14 cellular contexts compared by ENCODE assay signal in genomic region chr15:40070608-40071218, GRCh38. TPM values are rescaled to one million over a fixed set of nuclear protein-coding genes. Genes with fewer than 3 reads are reported as not detected.
DNase-seq lines count a peak whose midpoint lies in the region; ATAC-seq and TF ChIP-seq lines count a peak whose summit lies in the region.
"Had no signal": no experiment of that assay in that cellular context is flagged by ENCODE, and none has a peak within 500 bp of the region (broad histone marks: within the 10 kb centered on the region; RNA-seq: fewer than 3 reads in every experiment).

No MANE protein-coding gene starts in this region.

- H3K4me3 Mint-ChIP-seq in IgD-negative memory B cell: no peak overlapping the region
- no peak overlapping the region for H3K4me3 Mint-ChIP-seq in T-helper 2 cell treated with Interferon-gamma antibody and Interleukin-4, amounts not matched to agents 5 μg/mL and 100 μg/mL, for 36 hours

- intact Hi-C loops in tibial artery (cut with DNase I; ENCODE audit: low total_unique reads) (no loop called here), left lung (cut with DNase I) (no loop called here)

- H3K27ac ChIP-seq in SU-DHL-6 (ENCODE audit: low read depth, low read length): peak overlapping the region; percentile 93
- no peak overlapping the region for H3K27ac ChIP-seq in mesenchymal stem cell (ENCODE audit: low read length, poor library complexity, severe bottlenecking)
- H3K27ac ChIP-seq in tibial artery: peak overlapping the region; percentile 52 to 72
- H3K27ac ChIP-seq in left lung: no peak overlapping the region

- H4K91ac ChIP-seq in mesenchymal stem cell (ENCODE audit: low read length): no peak overlapping the region

- H3K9ac ChIP-seq in SU-DHL-6 (ENCODE audit: low read length) (peak overlapping the region; percentile 62), mesenchymal stem cell (ENCODE audit: low read length) (no peak overlapping the region)

- no peaks in the 10 kb centered on the region for H3K79me1 ChIP-seq in mesenchymal stem cell (replicated peaks; ENCODE audit: low read length, poor library complexity, severe bottlenecking)

- TF ChIP-seq CTCF in SU-DHL-6 (IDR thresholded peaks at IDR 0.05; ENCODE audit: insufficient read depth, low read length, poor library complexity, severe bottlenecking): no peak
- TF ChIP-seq CTCF in tibial artery (IDR thresholded peaks at IDR 0.05): no peak
- TF ChIP-seq CTCF in left lung (IDR thresholded peaks at IDR 0.05): no peak

- H4K20me1 ChIP-seq in SU-DHL-6 (ENCODE audit: low read depth, low read length): no peaks in the 10 kb centered on the region

- no peak overlapping the region for H3K18ac ChIP-seq in mesenchymal stem cell (ENCODE audit: low read depth in 1 of 2, low read length in 2 of 2)

- H3K4me3 ChIP-seq in SU-DHL-6 (ENCODE audit: insufficient read depth, low read length, poor library complexity, severe bottlenecking) (no peak overlapping the region), mesenchymal stem cell (ENCODE audit: insufficient read depth in 1 of 2, low read depth in 1 of 2, low read length in 2 of 2) (no peak overlapping the region), tibial artery (no peak overlapping the region), left lung (no peak overlapping the region)

- no peak overlapping the region for H3K4ac ChIP-seq in mesenchymal stem cell (ENCODE audit: low read depth in 1 of 2, low read length in 2 of 2)

- H3K36me3 ChIP-seq in SU-DHL-6 (ENCODE audit: low read length) (no peaks in the 10 kb centered on the region), mesenchymal stem cell (ENCODE audit: control insufficient read depth in 1 of 2, insufficient read depth in 2 of 2, low read depth in 1 of 2, low read length in 2 of 2) (no peaks in the 10 kb centered on the region), tibial artery (no peaks in the 10 kb centered on the region), left lung (no peaks in the 10 kb centered on the region)

- H3K27me3 Mint-ChIP-seq in IgD-negative memory B cell: no peaks in the 10 kb centered on the region
- H3K27me3 Mint-ChIP-seq in T-helper 2 cell treated with Interferon-gamma antibody and Interleukin-4, amounts not matched to agents 5 μg/mL and 100 μg/mL, for 36 hours (ENCODE audit: low read depth): no peaks in the 10 kb centered on the region
- H3K27me3 Mint-ChIP-seq: CD8-positive, alpha-beta memory T cell had no signal

- WGBS in mesenchymal stem cell: 93% methylated on average over 7 of the region's 8 CpGs

- H2AK5ac ChIP-seq in mesenchymal stem cell (ENCODE audit: low read length, severe bottlenecking): no peak overlapping the region

- peaks cover 0 to 1% (median 0%) of the 10 kb centered on the region in 3 donors for H3K9me3 Mint-ChIP-seq in IgD-negative memory B cell
- H3K9me3 Mint-ChIP-seq in T-helper 2 cell treated with Interferon-gamma antibody and Interleukin-4, amounts not matched to agents 5 μg/mL and 100 μg/mL, for 36 hours: no peaks in the 10 kb centered on the region
- H3K9me3 Mint-ChIP-seq: CD8-positive, alpha-beta memory T cell had no signal

- no peak for ATAC-seq in stimulated activated naive CD8-positive, alpha-beta T cell treated with anti-CD3 and anti-CD28 coated beads, Interleukin-15, Interleukin-2, amounts not matched to agents 100 U/mL and 50 U/mL, for 24 hours
- no peak for ATAC-seq in left lung
- ATAC-seq: PC-3 had no signal

- H3F3A ChIP-seq in SU-DHL-6 (ENCODE audit: insufficient read depth): peaks cover 50% of the 10 kb centered on the region

- no peak overlapping the region for H2BK12ac ChIP-seq in mesenchymal stem cell (ENCODE audit: low read length in 2 of 2)

- H4K8ac ChIP-seq in mesenchymal stem cell (ENCODE audit: low read length): no peak overlapping the region

- no peak overlapping the region for H3K14ac ChIP-seq in mesenchymal stem cell (ENCODE audit: low read length in 2 of 2)

- H2AFZ ChIP-seq in SU-DHL-6 (ENCODE audit: low read depth, low read length, severe bottlenecking) (no peak overlapping the region), mesenchymal stem cell (ENCODE audit: low read depth, low read length) (no peak overlapping the region)

- H2BK5ac ChIP-seq in mesenchymal stem cell (ENCODE audit: low read depth, low read length, poor library complexity, severe bottlenecking): peak overlapping the region; percentile 75

- H3K27me3 ChIP-seq in SU-DHL-6 (ENCODE audit: low read length): no peaks in the 10 kb centered on the region
- H3K27me3 ChIP-seq in mesenchymal stem cell (ENCODE audit: control insufficient read depth in 1 of 2, insufficient read depth in 1 of 2, low read length in 2 of 2): no peaks in the 10 kb centered on the region
- H3K27me3 ChIP-seq in tibial artery: no peaks in the 10 kb centered on the region
- no peaks in the 10 kb centered on the region for H3K27me3 ChIP-seq in left lung

- H3K9me3 ChIP-seq in SU-DHL-6 (ENCODE audit: insufficient read depth, low read length) (no peaks in the 10 kb centered on the region), mesenchymal stem cell (ENCODE audit: control insufficient read depth, low read length) (no peaks in the 10 kb centered on the region), tibial artery (no peaks in the 10 kb centered on the region), left lung (no peaks in the 10 kb centered on the region)

- no peak for DNase-seq in mesenchymal stem cell
- DNase-seq in tibial artery: no peak
- no peak for DNase-seq in T-helper 2 cell treated with Interferon-gamma antibody and Interleukin-4, amounts not matched to agents 5 μg/mL and 100 μg/mL, for 36 hours (ENCODE audit: low spot score)
- DNase-seq in stimulated activated naive CD8-positive, alpha-beta T cell treated with anti-CD3 and anti-CD28 coated beads, Interleukin-15, Interleukin-2, amounts not matched to agents 100 U/mL and 50 U/mL, for 24 hours: no peak
- no peak for DNase-seq in left lung
- DNase-seq: CD8-positive, alpha-beta memory T cell; DMS79 treated with DMSO at 0.1 percent for 48 hours; NCI-H1417; NCI-H1930; NCI-H2171; NCI-H446 treated with DMSO at 0.1 percent for 48 hours; PC-3 had no signal

- no peak overlapping the region for H2BK120ac ChIP-seq in mesenchymal stem cell (ENCODE audit: low read depth, low read length)

- no peak overlapping the region for H3K4me2 ChIP-seq in SU-DHL-6 (ENCODE audit: low read depth, low read length, poor library complexity, severe bottlenecking)
- H3K4me2 ChIP-seq in mesenchymal stem cell (ENCODE audit: low read length, poor library complexity, severe bottlenecking): no peak overlapping the region

- H3K27ac Mint-ChIP-seq in IgD-negative memory B cell: peak overlapping the region in 2 of 3 donors; percentile 88 to 92
- no peak overlapping the region for H3K27ac Mint-ChIP-seq in T-helper 2 cell treated with Interferon-gamma antibody and Interleukin-4, amounts not matched to agents 5 μg/mL and 100 μg/mL, for 36 hours
- H3K27ac Mint-ChIP-seq: CD8-positive, alpha-beta memory T cell had no signal

- H3K9me2 ChIP-seq in SU-DHL-6 (replicated peaks; ENCODE audit: insufficient read depth, low read length): no peaks in the 10 kb centered on the region

- peaks cover 8 to 9% (median 8%) of the 10 kb centered on the region in 3 donors for H3K4me1 Mint-ChIP-seq in IgD-negative memory B cell
- H3K4me1 Mint-ChIP-seq in T-helper 2 cell treated with Interferon-gamma antibody and Interleukin-4, amounts not matched to agents 5 μg/mL and 100 μg/mL, for 36 hours (ENCODE audit: low read depth): peaks cover 10% of the 10 kb centered on the region

- H3K23ac ChIP-seq in mesenchymal stem cell (ENCODE audit: low read length in 2 of 2): no peak overlapping the region

- H2BK15ac ChIP-seq in mesenchymal stem cell (ENCODE audit: low read depth, poor library complexity, severe bottlenecking): no peak overlapping the region

- H3K79me2 ChIP-seq in SU-DHL-6 (ENCODE audit: insufficient read depth, low read length): no peaks in the 10 kb centered on the region

- H3K4me1 ChIP-seq in mesenchymal stem cell (ENCODE audit: control insufficient read depth, insufficient read depth, low read depth, low read length) (peaks cover 25% of the 10 kb centered on the region), tibial artery (peaks cover 0 to 25% (median 14%) of the 10 kb centered on the region in 4 donors), left lung (peaks cover 8 to 30% of the 10 kb centered on the region in 2 donors)

- H3K36me3 Mint-ChIP-seq in IgD-negative memory B cell: peaks cover 1% of the 10 kb centered on the region
- no peaks in the 10 kb centered on the region for H3K36me3 Mint-ChIP-seq in T-helper 2 cell treated with Interferon-gamma antibody and Interleukin-4, amounts not matched to agents 5 μg/mL and 100 μg/mL, for 36 hours (ENCODE audit: low read depth)
- H3K36me3 Mint-ChIP-seq: CD8-positive, alpha-beta memory T cell had no signal

RNA-seq across cellular contexts. Expression of gene SRP14, which starts 31.7 kb away (rescaled TPM):
- polyA plus RNA-seq in IgD-negative memory B cell: 753 TPM
- 684 TPM for polyA plus RNA-seq in mesenchymal stem cell (2013, experiment 1 of 2)
- 720 TPM for polyA plus RNA-seq in mesenchymal stem cell (2013, experiment 2 of 2)
- total RNA-seq in left lung: 100 to 1,000 TPM; 159 to 166 TPM

RNA-seq across cellular contexts. Expression of gene BMF, which starts 38.0 kb away (rescaled TPM):
- polyA plus RNA-seq in IgD-negative memory B cell: 5.8 TPM
- 18.5 TPM for polyA plus RNA-seq in mesenchymal stem cell (2013, experiment 1 of 2)
- polyA plus RNA-seq in mesenchymal stem cell (2013, experiment 2 of 2): 17.8 TPM
- 10 to 100 TPM; 16.2 to 21.2 TPM for total RNA-seq in left lung

Comparison
In these comparisons a context has a peak if more than half of its experiments do, and no peak if none do; other contexts are left out.
1. H3K27ac ChIP-seq: peak in SU-DHL-6 (single experiment) and tibial artery (2 of 2); none in mesenchymal stem cell (single experiment) and left lung (0 of 2).